In genomic region chr12:116673713-116674112, GRCh38 we compare ENCODE assay signal across 12 cellular contexts.
A peak's percentile ranks its signal among the peaks of the same experiment; 100 is the strongest.
DNase-seq lines count a peak whose midpoint lies in the region; ATAC-seq, FAIRE-seq and TF ChIP-seq lines count a peak whose summit lies in the region.
"Had no signal": no experiment of that assay in that cellular context is flagged by ENCODE, and none has a peak within 500 bp of the region (broad histone marks: within the 10 kb centered on the region; RNA-seq: fewer than 3 reads in every experiment).

No MANE protein-coding gene starts in this region.

- peaks cover 14% of the 10 kb centered on the region for H3K9me3 ChIP-seq in BLaER1
- H3K9me3 ChIP-seq: right atrium auricular region had no signal

- ATAC-seq in GM21529 (IDR thresholded peaks at IDR 0.05; ENCODE audit: unreplicated experiment): no peak
- ATAC-seq: left cardiac atrium, Panc1 had no signal

- TF ChIP-seq POLR2A in H54 (IDR thresholded peaks at IDR 0.05; ENCODE audit: low read depth, low read length): no peak

- DNase-seq in GM10266 (ENCODE audit: extremely low spot score) (no peak), NCI-H69 (lab: John Stamatoyannopoulos, UW) (peak; percentile 66), epithelial cell of proximal tubule (ENCODE audit: low read depth) (no peak), H54 (ENCODE audit: insufficient read length, low spot score) (no peak), NCI-H187 treated with DMSO at 0.1 percent for 48 hours (lab: John Stamatoyannopoulos, UW) (no peak), SHP77 (lab: John Stamatoyannopoulos, UW) (no peak)
- DNase-seq: H7, left cardiac atrium had no signal

- peak overlapping the region; percentile 70 for H3K4me2 ChIP-seq in BLaER1

- no peaks in the 10 kb centered on the region for H4K20me1 ChIP-seq in BLaER1

- peaks cover 83% of the 10 kb centered on the region for H3K4me1 ChIP-seq in BLaER1

- H3K4me3 ChIP-seq in BLaER1: no peak overlapping the region
- H3K4me3 ChIP-seq in epithelial cell of proximal tubule (ENCODE audit: low read depth, low read length): no peak overlapping the region
- H3K4me3 ChIP-seq: right atrium auricular region had no signal

- no peaks in the 10 kb centered on the region for H3K27me3 ChIP-seq in BLaER1
- H3K27me3 ChIP-seq: right atrium auricular region had no signal

- no peak for FAIRE-seq in H54 (lab: Jason Lieb, UNC)

- no peak overlapping the region for H3K9ac ChIP-seq in BLaER1

- 0 out of 2 replicates have a peak, but pooled peaks cover 4% of the 10 kb centered on the region for H3K36me3 ChIP-seq in BLaER1
- H3K36me3 ChIP-seq: right atrium auricular region had no signal

- H3K27ac ChIP-seq in BLaER1: 0 out of 2 replicates have a peak overlapping the region, but pooled peaks have one; percentile 74
- H3K27ac ChIP-seq: right atrium auricular region had no signal

- TF ChIP-seq CTCF in GM10266 (IDR thresholded peaks at IDR 0.05; ENCODE audit: control insufficient read depth, insufficient read depth, low read depth, missing control alignments) (peak; percentile 37), epithelial cell of proximal tubule (conservative IDR thresholded peaks at IDR 0.05; ENCODE audit: low read depth, low read length) (peak; percentile 42)
